1 cellular context compared by ENCODE assay signal in the genomic region with DNA sequence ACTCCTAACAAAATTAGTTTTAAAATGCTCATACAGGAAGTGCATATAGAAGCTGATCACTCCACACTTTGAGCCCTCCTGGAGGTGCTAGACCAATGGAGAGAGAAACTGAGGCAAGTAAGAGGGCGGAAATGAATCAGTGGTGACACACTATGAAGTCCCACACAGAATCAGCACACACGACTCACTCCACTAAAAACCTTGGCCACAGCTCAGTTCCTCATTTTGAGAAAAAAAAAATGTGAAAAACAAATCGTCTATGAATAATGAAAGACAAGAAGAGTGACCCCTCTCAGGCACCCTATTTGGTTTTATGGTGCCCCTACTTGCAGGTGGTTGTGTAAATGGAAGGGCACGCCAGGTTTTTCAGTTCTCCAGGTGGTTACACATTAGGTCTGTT.
TF ChIP-seq lines count a peak whose summit lies in the region.

No MANE protein-coding gene starts in this region.

TF ChIP-seq in GM12878, 131 proteins besides CTCF, POLR2A, EP300 and RAD21:
- TF ChIP-seq CUX1 (IDR thresholded peaks at IDR 0.05; ENCODE audit: insufficient replicate concordance, low read depth, low read length) (no peak), NFYA (IDR thresholded peaks at IDR 0.05; ENCODE audit: borderline replicate concordance, low read depth, low read length) (no peak), SPI1 (IDR thresholded peaks at IDR 0.05; ENCODE audit: borderline replicate concordance, insufficient read depth, low read depth, low read length) (peak; percentile 79), MTA2 (IDR thresholded peaks at IDR 0.05; ENCODE audit: low read depth) (no peak), ZNF384 (IDR thresholded peaks at IDR 0.05; ENCODE audit: borderline replicate concordance, low read depth, low read length) (0 out of 2 replicates have a peak, but pooled peaks have one; percentile 12)
